25 cellular contexts compared by ENCODE assay signal in the genomic region with DNA sequence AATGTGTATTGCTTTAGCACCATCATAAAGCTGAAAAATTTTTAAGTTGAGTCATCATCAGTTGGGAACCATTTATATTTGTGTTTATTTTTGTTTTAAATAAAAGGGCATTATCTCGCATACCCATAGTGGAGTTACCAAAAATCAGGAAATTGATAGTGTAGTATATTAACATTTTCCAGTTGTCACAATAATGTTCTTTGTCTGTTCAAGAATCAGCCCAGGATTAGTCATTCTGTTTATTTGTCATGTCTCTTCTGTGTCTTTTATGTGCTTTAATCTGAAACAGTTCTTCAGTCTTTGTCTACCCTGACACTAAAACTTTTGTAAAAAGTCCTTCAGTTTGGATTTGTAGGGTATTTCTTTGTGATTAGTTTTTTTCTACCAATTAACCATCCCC.
"Had no signal": no experiment of that assay in that cellular context is flagged by ENCODE, and none has a peak within 500 bp of the region (broad histone marks: within the 10 kb centered on the region; RNA-seq: fewer than 3 reads in every experiment).

No MANE protein-coding gene starts in this region.

- ATAC-seq: activated CD4-positive, alpha-beta T cell treated with anti-CD3 and anti-CD28 coated beads for 36 hours; activated CD8-positive, alpha-beta T cell treated with anti-CD3 and anti-CD28 coated beads for 36 hours; activated naive CD8-positive, alpha-beta T cell treated with anti-CD3 and anti-CD28 coated beads, Interleukin-2, amount 50 U/mL, for 24 hours; activated T-cell treated with anti-CD3 and anti-CD28 coated beads, Interleukin-2, amount 50 U/mL, for 4 hours; activated T-cell treated with anti-CD3 and anti-CD28 coated beads, Interleukin-2, amount 50 U/mL, for 72 hours; activated T-helper 17 cell treated with anti-CD3 and anti-CD28 coated beads, Interleukin-2, amount 50 U/mL, for 72 hours; T-helper 17 cell had no signal

- DNase-seq: activated B cell treated with CpG ODN at 0.5 μM for 24 hours; activated CD4-positive, alpha-beta memory T cell treated with anti-CD3 and anti-CD28 coated beads for 36 hours; activated CD4-positive, alpha-beta T cell treated with anti-CD3 and anti-CD28 coated beads for 1 hour; activated CD4-positive, alpha-beta T cell treated with anti-CD3 and anti-CD28 coated beads for 36 hours; activated CD4-positive, alpha-beta T cell treated with anti-CD3 and anti-CD28 coated beads for 48 hours; activated CD4-positive, alpha-beta T cell treated with anti-CD3 and anti-CD28 coated beads, Interleukin-2, amount 10 ng/mL, durations not matched to agents 7 days and 5 days; activated CD8-positive, alpha-beta memory T cell treated with anti-CD3 and anti-CD28 coated beads, Interleukin-2, amount 50 U/mL, for 4 hours; activated CD8-positive, alpha-beta T cell treated with anti-CD3 and anti-CD28 coated beads for 36 hours; activated effector memory CD4-positive, alpha-beta T cell treated with anti-CD3 and anti-CD28 coated beads, Interleukin-2, amount 50 U/mL, for 16 hours; activated gamma-delta T cell treated with Interleukin-2 at 50 U/mL for 16 hours; activated naive CD4-positive, alpha-beta T cell; activated naive CD4-positive, alpha-beta T cell treated with anti-CD3 and anti-CD28 coated beads, Interleukin-2, amount 10 ng/mL, durations not matched to agents 7 days and 5 days; activated naive CD8-positive, alpha-beta T cell treated with anti-CD3 and anti-CD28 coated beads, Interleukin-2, amount 10 ng/mL, durations not matched to agents 7 days and 5 days; activated naive CD8-positive, alpha-beta T cell treated with anti-CD3 and anti-CD28 coated beads, Interleukin-2, amount 50 U/mL, for 24 hours; activated T-cell treated with anti-CD3 and anti-CD28 coated beads for 4 hours; activated T-cell treated with anti-CD3 and anti-CD28 coated beads, Interleukin-2, amount 50 U/mL, for 1 hour; activated T-cell treated with anti-CD3 and anti-CD28 coated beads, Interleukin-2, amount 50 U/mL, for 4 hours; activated T-cell treated with anti-CD3 and anti-CD28 coated beads, Interleukin-2, amount 50 U/mL, for 72 hours; amygdala; anterior cingulate cortex; caudate nucleus; cerebellar nuclear complex; T-helper 17 cell; T-helper 9 cell had no signal
